9 cellular contexts compared by ENCODE assay signal in the genomic region with DNA sequence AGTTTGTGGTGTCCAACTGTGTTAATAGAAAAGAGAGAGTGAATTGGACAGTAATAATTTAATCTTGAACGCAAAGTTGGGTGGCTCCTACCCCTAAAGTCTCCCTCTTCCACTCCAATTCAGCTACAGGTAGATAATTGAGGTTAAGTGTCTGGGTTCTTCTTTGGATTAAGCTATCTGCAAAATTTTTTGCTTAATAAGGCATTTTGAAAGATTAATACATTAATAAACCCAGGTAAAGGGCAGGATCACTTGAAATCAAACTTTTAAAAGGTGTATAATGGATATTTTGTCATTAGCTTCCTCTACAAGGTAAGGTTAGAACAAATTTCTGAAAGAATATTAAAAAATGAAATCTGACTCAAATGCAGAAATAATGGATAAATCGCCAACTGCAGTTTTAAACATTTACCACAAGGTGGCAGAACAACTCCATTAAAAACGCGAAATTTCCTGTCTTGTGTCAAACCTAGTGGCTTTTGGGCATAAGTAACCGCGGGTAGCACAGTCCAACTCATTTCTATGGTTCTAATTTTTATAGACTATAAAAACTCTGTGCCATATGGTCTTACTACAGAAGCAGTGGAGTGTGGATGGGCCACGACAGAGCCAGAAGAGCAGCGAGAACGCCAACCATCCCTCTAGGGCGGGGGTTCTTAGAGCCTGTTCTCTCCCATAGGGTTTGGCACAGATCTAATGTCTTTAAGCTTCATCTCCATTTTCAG.
DNase-seq lines count a peak whose midpoint lies in the region; ATAC-seq, FAIRE-seq and TF ChIP-seq lines count a peak whose summit lies in the region.
"Had no signal": no experiment of that assay in that cellular context is flagged by ENCODE, and none has a peak within 500 bp of the region (broad histone marks: within the 10 kb centered on the region; RNA-seq: fewer than 3 reads in every experiment).

No MANE protein-coding gene starts in this region.

- peak; percentile 69 for TF ChIP-seq CTCF in GM10266 (IDR thresholded peaks at IDR 0.05; ENCODE audit: control insufficient read depth, insufficient read depth, low read depth, missing control alignments)
- peak; percentile 75 for TF ChIP-seq CTCF in WTC11 (IDR thresholded peaks at IDR 0.05)

- no peaks in the 10 kb centered on the region for H3K27me3 Mint-ChIP-seq in WTC11 (ENCODE audit: low read depth)
- H3K27me3 Mint-ChIP-seq: dendritic cell treated with granulocyte-macrophage colony-stimulating factor and Interleukin-4, amounts not matched to agents 40 ng/mL and 50 ng/mL, for 4 days had no signal

- H3K27ac Mint-ChIP-seq in WTC11, result no peak overlapping the region
- H3K27ac Mint-ChIP-seq: dendritic cell treated with granulocyte-macrophage colony-stimulating factor and Interleukin-4, amounts not matched to agents 40 ng/mL and 50 ng/mL, for 4 days had no signal

- H3K36me3 Mint-ChIP-seq in WTC11, result no peaks in the 10 kb centered on the region

- CTCF ChIA-PET in WTC11 (lab: Charles Lee), result interaction anchor here (0.6 to 1.5 kb wide), 10 partner anchors 11 to 771 kb away, joined by 3 to 8 read pairs (median 3); no protein-coding TSS in a partner anchor

- H3K9me3 Mint-ChIP-seq in WTC11, result peaks cover 14% of the 10 kb centered on the region
- H3K9me3 Mint-ChIP-seq: dendritic cell treated with granulocyte-macrophage colony-stimulating factor and Interleukin-4, amounts not matched to agents 40 ng/mL and 50 ng/mL, for 4 days had no signal

- DNase-seq in GM10266 (ENCODE audit: extremely low spot score), result peak; percentile 49
- DNase-seq in NCI-H2081 treated with DMSO at 0.1 percent for 48 hours (lab: John Stamatoyannopoulos, UW), result peak; percentile 42
- no peak for DNase-seq in WTC11 (ENCODE audit: low spot score)
- peak; percentile 27 for DNase-seq in glomerular endothelial cell (ENCODE audit: extremely low read depth, low read depth, low spot score)
- DNase-seq in pons (ENCODE audit: low spot score), result peak; percentile 64
- DNase-seq in NCI-H128 (lab: John Stamatoyannopoulos, UW; ENCODE audit: unreplicated experiment), result no peak

- FAIRE-seq in A204.1 (lab: Jason Lieb, UNC), result peak; percentile 97

- POLR2A ChIA-PET in WTC11 (lab: Charles Lee), result no interaction called here

- H3K4me1 Mint-ChIP-seq in WTC11, result 0 out of 2 replicates have a peak, but pooled peaks cover 3% of the 10 kb centered on the region

- no peak overlapping the region for H3K4me3 Mint-ChIP-seq in WTC11
- H3K4me3 Mint-ChIP-seq: dendritic cell treated with granulocyte-macrophage colony-stimulating factor and Interleukin-4, amounts not matched to agents 40 ng/mL and 50 ng/mL, for 4 days had no signal

- ATAC-seq in WTC11 (no peak), HG03025 (IDR thresholded peaks at IDR 0.05; ENCODE audit: low FRiP score, unreplicated experiment) (no peak)

TF ChIP-seq in WTC11, 78 proteins besides CTCF, POLR2A, EP300 and RAD21:
- TF ChIP-seq, protein P1, sequence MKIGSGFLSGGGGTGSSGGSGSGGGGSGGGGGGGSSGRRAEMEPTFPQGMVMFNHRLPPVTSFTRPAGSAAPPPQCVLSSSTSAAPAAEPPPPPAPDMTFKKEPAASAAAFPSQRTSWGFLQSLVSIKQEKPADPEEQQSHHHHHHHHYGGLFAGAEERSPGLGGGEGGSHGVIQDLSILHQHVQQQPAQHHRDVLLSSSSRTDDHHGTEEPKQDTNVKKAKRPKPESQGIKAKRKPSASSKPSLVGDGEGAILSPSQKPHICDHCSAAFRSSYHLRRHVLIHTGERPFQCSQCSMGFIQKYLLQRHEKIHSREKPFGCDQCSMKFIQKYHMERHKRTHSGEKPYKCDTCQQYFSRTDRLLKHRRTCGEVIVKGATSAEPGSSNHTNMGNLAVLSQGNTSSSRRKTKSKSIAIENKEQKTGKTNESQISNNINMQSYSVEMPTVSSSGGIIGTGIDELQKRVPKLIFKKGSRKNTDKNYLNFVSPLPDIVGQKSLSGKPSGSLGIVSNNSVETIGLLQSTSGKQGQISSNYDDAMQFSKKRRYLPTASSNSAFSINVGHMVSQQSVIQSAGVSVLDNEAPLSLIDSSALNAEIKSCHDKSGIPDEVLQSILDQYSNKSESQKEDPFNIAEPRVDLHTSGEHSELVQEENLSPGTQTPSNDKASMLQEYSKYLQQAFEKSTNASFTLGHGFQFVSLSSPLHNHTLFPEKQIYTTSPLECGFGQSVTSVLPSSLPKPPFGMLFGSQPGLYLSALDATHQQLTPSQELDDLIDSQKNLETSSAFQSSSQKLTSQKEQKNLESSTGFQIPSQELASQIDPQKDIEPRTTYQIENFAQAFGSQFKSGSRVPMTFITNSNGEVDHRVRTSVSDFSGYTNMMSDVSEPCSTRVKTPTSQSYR (CRISPR knock-in tag; IDR thresholded peaks at IDR 0.05), result no peak
- no peak for TF ChIP-seq CREM (CRISPR knock-in tag; IDR thresholded peaks at IDR 0.05)
- TF ChIP-seq, protein P2, sequence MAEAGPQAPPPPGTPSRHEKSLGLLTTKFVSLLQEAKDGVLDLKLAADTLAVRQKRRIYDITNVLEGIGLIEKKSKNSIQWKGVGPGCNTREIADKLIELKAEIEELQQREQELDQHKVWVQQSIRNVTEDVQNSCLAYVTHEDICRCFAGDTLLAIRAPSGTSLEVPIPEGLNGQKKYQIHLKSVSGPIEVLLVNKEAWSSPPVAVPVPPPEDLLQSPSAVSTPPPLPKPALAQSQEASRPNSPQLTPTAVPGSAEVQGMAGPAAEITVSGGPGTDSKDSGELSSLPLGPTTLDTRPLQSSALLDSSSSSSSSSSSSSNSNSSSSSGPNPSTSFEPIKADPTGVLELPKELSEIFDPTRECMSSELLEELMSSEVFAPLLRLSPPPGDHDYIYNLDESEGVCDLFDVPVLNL (CRISPR knock-in tag; IDR thresholded peaks at IDR 0.05; ENCODE audit: borderline replicate concordance, low read depth), result no peak
- TF ChIP-seq JUN (CRISPR knock-in tag; IDR thresholded peaks at IDR 0.05), result no peak
- TF ChIP-seq, protein P3, sequence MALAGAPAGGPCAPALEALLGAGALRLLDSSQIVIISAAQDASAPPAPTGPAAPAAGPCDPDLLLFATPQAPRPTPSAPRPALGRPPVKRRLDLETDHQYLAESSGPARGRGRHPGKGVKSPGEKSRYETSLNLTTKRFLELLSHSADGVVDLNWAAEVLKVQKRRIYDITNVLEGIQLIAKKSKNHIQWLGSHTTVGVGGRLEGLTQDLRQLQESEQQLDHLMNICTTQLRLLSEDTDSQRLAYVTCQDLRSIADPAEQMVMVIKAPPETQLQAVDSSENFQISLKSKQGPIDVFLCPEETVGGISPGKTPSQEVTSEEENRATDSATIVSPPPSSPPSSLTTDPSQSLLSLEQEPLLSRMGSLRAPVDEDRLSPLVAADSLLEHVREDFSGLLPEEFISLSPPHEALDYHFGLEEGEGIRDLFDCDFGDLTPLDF (CRISPR knock-in tag; IDR thresholded peaks at IDR 0.05), result no peak
- TF ChIP-seq, protein P4, sequence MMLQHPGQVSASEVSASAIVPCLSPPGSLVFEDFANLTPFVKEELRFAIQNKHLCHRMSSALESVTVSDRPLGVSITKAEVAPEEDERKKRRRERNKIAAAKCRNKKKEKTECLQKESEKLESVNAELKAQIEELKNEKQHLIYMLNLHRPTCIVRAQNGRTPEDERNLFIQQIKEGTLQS (CRISPR knock-in tag; conservative IDR thresholded peaks at IDR 0.05), result no peak
- TF ChIP-seq ZNF317 (CRISPR knock-in tag; IDR thresholded peaks at IDR 0.05; ENCODE audit: borderline replicate concordance, low read depth), result no peak
- TF ChIP-seq TEAD1 (CRISPR knock-in tag; IDR thresholded peaks at IDR 0.05), result no peak
- TF ChIP-seq RELA (CRISPR knock-in tag; IDR thresholded peaks at IDR 0.05; ENCODE audit: borderline replicate concordance), result no peak
- TF ChIP-seq ZNF671 (CRISPR knock-in tag; IDR thresholded peaks at IDR 0.05), result no peak
- TF ChIP-seq, protein P5, sequence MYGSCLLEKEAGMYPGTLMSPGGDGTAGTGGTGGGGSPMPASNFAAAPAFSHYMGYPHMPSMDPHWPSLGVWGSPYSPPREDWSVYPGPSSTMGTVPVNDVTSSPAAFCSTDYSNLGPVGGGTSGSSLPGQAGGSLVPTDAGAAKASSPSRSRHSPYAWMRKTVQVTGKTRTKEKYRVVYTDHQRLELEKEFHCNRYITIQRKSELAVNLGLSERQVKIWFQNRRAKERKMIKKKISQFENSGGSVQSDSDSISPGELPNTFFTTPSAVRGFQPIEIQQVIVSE (CRISPR knock-in tag; IDR thresholded peaks at IDR 0.05; ENCODE audit: borderline replicate concordance), result no peak
- TF ChIP-seq, protein P6, sequence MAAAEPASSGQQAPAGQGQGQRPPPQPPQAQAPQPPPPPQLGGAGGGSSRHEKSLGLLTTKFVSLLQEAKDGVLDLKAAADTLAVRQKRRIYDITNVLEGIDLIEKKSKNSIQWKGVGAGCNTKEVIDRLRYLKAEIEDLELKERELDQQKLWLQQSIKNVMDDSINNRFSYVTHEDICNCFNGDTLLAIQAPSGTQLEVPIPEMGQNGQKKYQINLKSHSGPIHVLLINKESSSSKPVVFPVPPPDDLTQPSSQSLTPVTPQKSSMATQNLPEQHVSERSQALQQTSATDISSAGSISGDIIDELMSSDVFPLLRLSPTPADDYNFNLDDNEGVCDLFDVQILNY (CRISPR knock-in tag; IDR thresholded peaks at IDR 0.05), result no peak

Comparison
In these comparisons a context has a peak if more than half of its experiments do, and no peak if none do; other contexts are left out.
1. DNase-seq: peak in GM10266 (single experiment), NCI-H2081 treated with DMSO at 0.1 percent for 48 hours (single experiment), glomerular endothelial cell (single experiment) and pons (single experiment); none in WTC11 (single experiment) and NCI-H128 (single experiment).